2 cellular contexts compared by ENCODE assay signal in genomic region chr14:30725763-30726162, GRCh38.
TF ChIP-seq lines count a peak whose summit lies in the region.

No MANE protein-coding gene starts in this region.

TF ChIP-seq in SK-N-SH treated with all-trans-retinoic acid at 6 μM for 48 hours, 23 proteins besides CTCF, POLR2A, EP300 and RAD21 (continued from another document):
- no peak for TF ChIP-seq CREB5 (CRISPR knock-in tag; IDR thresholded peaks at IDR 0.05; ENCODE audit: low read depth)
- no peak for TF ChIP-seq ZFP30 (CRISPR knock-in tag; IDR thresholded peaks at IDR 0.05)
- no peak for TF ChIP-seq ZNF8 (CRISPR knock-in tag; IDR thresholded peaks at IDR 0.05)
- TF ChIP-seq ARNTL (CRISPR knock-in tag; IDR thresholded peaks at IDR 0.05; ENCODE audit: borderline replicate concordance, low read depth), result no peak

TF ChIP-seq in SK-N-SH, 30 proteins besides CTCF, POLR2A, EP300 and RAD21 (continued from another document):
- TF ChIP-seq REST (IDR thresholded peaks at IDR 0.05; ENCODE audit: low read depth, low read length) (no peak), USF1 (IDR thresholded peaks at IDR 0.05; ENCODE audit: borderline replicate concordance, low read depth) (no peak), MEF2A (IDR thresholded peaks at IDR 0.05; ENCODE audit: borderline replicate concordance, low read depth) (no peak), USF2 (IDR thresholded peaks at IDR 0.05; ENCODE audit: borderline replicate concordance, low read depth, low read length) (no peak), POLR2AphosphoS5 (IDR thresholded peaks at IDR 0.05; ENCODE audit: low read depth, low read length) (no peak), JUND (IDR thresholded peaks at IDR 0.05) (no peak), EZH2phosphoT487 (IDR thresholded peaks at IDR 0.05; ENCODE audit: borderline replicate concordance, low read depth) (no peak), RCOR1 (IDR thresholded peaks at IDR 0.05; ENCODE audit: low read length) (no peak), GATA2 (CRISPR knock-in tag; IDR thresholded peaks at IDR 0.05) (no peak), PBX3 (IDR thresholded peaks at IDR 0.05) (no peak), SIN3A (IDR thresholded peaks at IDR 0.05; ENCODE audit: borderline replicate concordance, low read depth, low read length) (no peak), ELF1 (IDR thresholded peaks at IDR 0.05) (no peak), NFIC (IDR thresholded peaks at IDR 0.05; ENCODE audit: borderline replicate concordance) (no peak)
